ENCODE assay signal across 8 cellular contexts in genomic region chr4:47914219-47914925, GRCh38. TPM values are rescaled to one million over a fixed set of nuclear protein-coding genes. Genes with fewer than 3 reads are reported as not detected.
DNase-seq lines count a peak whose midpoint lies in the region; ATAC-seq and TF ChIP-seq lines count a peak whose summit lies in the region.

TSS of gene NFXL1 (minus strand) at chr4:47914583. CDS start at chr4:47914203, 380 bp downstream.

- peaks cover 24 to 41% (median 34%) of the 10 kb centered on the region in 10 experiments for H3K4me1 ChIP-seq in BLaER1 treated with 17β-estradiol and CSF1 and Interleukin-3, amounts not matched to agents 10 nM and 100 nM
- H3K4me1 ChIP-seq in colonic mucosa: no peaks in the 10 kb centered on the region

- peak; percentile 95 to 99 for DNase-seq in NCI-H526 (lab: John Stamatoyannopoulos, UW)
- peak; percentile 98 for DNase-seq in activated CD4-positive, alpha-beta T cell treated with anti-CD3 and anti-CD28 coated beads for 48 hours
- DNase-seq in colonic mucosa: peak; percentile 98
- peak; percentile 89 to 97 (median 93) for DNase-seq in stimulated activated CD4-positive, alpha-beta T cell treated with anti-CD3 and anti-CD28 coated beads, Interleukin-1b, Interleukin-23, amount 100 ng/mL, for 24 hours (ENCODE audit: low read depth in 4 of 4, low spot score in 1 of 4)

- no peaks in the 10 kb centered on the region for H3K27me3 ChIP-seq in BLaER1 treated with 17β-estradiol and CSF1 and Interleukin-3, amounts not matched to agents 10 nM and 100 nM
- H3K27me3 ChIP-seq in colonic mucosa (no peaks in the 10 kb centered on the region), layer of hippocampus (ENCODE audit: control insufficient read depth, insufficient read depth, low read length) (no peaks in the 10 kb centered on the region)

- H3K4me3 ChIP-seq in BLaER1 treated with 17β-estradiol and CSF1 and Interleukin-3, amounts not matched to agents 10 nM and 100 nM: peak within 1 kb of the TSS; percentile 77 to 98 (median 93)
- peak within 1 kb of the TSS; percentile 96 for H3K4me3 ChIP-seq in colonic mucosa

- H3K27ac ChIP-seq in BLaER1 treated with 17β-estradiol and CSF1 and Interleukin-3, amounts not matched to agents 10 nM and 100 nM: peak within 1 kb of the TSS; percentile 55 to 87 (median 80); a peak in 21 of 22 replicates
- H3K27ac ChIP-seq in colonic mucosa: peak within 1 kb of the TSS; percentile 84
- H3K27ac ChIP-seq in layer of hippocampus (ENCODE audit: low read depth, low read length): peak within 1 kb of the TSS; percentile 59

- ATAC-seq in GM19328 (IDR thresholded peaks at IDR 0.05; ENCODE audit: unreplicated experiment) (peak; percentile 97), HG03469 (IDR thresholded peaks at IDR 0.05; ENCODE audit: unreplicated experiment) (peak; percentile 95)

- H3K4me2 ChIP-seq in BLaER1 treated with 17β-estradiol and CSF1 and Interleukin-3, amounts not matched to agents 10 nM and 100 nM: peak within 1 kb of the TSS; percentile 79 to 97 (median 88)

- peaks cover 6 to 23% (median 14%) of the 10 kb centered on the region in 11 experiments; a peak in 18 of 22 replicates for H3K36me3 ChIP-seq in BLaER1 treated with 17β-estradiol and CSF1 and Interleukin-3, amounts not matched to agents 10 nM and 100 nM
- H3K36me3 ChIP-seq in colonic mucosa: no peaks in the 10 kb centered on the region

- peak within 1 kb of the TSS; percentile 82 to 91 (median 87) for H3K9ac ChIP-seq in BLaER1 treated with 17β-estradiol and CSF1 and Interleukin-3, amounts not matched to agents 10 nM and 100 nM
- H3K9ac ChIP-seq in colonic mucosa (ENCODE audit: low read depth in 2 of 2, low read length in 2 of 2): peak within 1 kb of the TSS; percentile 91 to 94

- peaks cover 9 to 23% (median 15%) of the 10 kb centered on the region in 11 experiments; a peak in 21 of 22 replicates for H3K9me3 ChIP-seq in BLaER1 treated with 17β-estradiol and CSF1 and Interleukin-3, amounts not matched to agents 10 nM and 100 nM (replicated peaks in 1 of 11)
- H3K9me3 ChIP-seq in colonic mucosa: no peaks in the 10 kb centered on the region

- TF ChIP-seq CTCF in colonic mucosa (IDR thresholded peaks at IDR 0.05): no peak

- H4K20me1 ChIP-seq in BLaER1 treated with 17β-estradiol and CSF1 and Interleukin-3, amounts not matched to agents 10 nM and 100 nM: no peaks in the 10 kb centered on the region

- intact Hi-C loops in colonic mucosa (cut with DNase I): no loop called here

RNA-seq across cellular contexts. Expression of gene NFXL1, which starts in this region (rescaled TPM):
- total RNA-seq in colonic mucosa: 10 to 100 TPM in 1 of 2 donors, 1 to 10 TPM in 1; 9.8 to 11.7 TPM

Comparison
In these comparisons a context has a peak if more than half of its experiments do, and no peak if none do; other contexts are left out.
1. Peak in every context shown above with its lines: DNase-seq, ATAC-seq, H3K4me3 ChIP-seq and H3K27ac ChIP-seq.